In the genomic region with DNA sequence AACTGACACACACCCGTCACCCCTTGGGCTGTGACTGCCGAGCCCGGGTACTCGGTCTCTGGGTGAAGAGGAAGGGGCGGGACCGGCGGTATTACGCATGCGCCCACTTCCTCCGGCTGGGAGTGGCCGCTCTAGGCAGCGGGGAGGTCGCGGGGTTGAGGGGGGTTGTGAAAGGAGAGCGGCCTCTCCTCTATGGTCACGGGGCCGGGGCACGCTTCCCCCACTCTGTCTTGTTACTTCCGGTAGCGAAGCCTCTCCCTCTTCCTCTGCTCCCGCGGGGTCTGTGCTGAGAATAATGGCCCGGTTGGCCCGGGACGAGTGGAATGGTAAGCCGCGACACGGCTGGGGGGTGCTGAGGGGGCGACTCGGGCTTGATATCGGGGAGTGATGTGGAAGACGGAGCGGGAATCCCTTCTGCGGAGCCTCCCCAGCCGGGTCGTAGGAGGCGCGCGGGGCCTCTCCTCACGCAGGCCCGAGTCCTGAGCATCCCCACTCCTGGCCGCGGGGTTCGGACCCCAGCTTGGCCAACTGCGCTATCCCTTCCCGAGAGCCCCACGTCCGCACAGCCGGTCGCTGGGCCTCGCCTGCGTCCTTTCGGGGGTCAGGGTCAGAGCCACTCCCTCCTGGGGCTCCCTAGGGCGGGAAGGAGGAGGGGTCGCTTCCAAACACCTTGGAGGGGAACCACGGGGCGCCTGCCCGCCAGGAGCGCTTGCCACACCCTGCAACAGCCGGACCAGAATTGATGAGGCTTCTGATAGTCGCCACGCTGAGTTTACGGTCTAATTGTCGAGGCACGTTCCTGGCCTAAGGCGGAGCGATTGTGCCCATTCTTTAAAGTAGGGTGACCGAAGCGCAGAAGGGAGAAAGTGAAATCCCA, we compare ENCODE assay signal across 8 cellular contexts. TPM values are rescaled to one million over a fixed set of nuclear protein-coding genes. Genes with fewer than 3 reads are reported as not detected.
DNase-seq lines count a peak whose midpoint lies in the region; ATAC-seq and TF ChIP-seq lines count a peak whose summit lies in the region.

A gene with protein sequence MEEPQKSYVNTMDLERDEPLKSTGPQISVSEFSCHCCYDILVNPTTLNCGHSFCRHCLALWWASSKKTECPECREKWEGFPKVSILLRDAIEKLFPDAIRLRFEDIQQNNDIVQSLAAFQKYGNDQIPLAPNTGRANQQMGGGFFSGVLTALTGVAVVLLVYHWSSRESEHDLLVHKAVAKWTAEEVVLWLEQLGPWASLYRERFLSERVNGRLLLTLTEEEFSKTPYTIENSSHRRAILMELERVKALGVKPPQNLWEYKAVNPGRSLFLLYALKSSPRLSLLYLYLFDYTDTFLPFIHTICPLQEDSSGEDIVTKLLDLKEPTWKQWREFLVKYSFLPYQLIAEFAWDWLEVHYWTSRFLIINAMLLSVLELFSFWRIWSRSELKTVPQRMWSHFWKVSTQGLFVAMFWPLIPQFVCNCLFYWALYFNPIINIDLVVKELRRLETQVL (plus strand): TSS at position 259 of the 877 bp plus-strand sequence. CDS start 11,396 bp downstream, outside the sequence.

- TF ChIP-seq POLR2A in breast epithelium (IDR thresholded peaks at IDR 0.05): peak; percentile 93

- H3K27me3 ChIP-seq in ACC112 (ENCODE audit: insufficient read depth, low read length) (no peaks in the 10 kb centered on the region), breast epithelium (no peaks in the 10 kb centered on the region)

- H3K4me3 ChIP-seq in ACC112 (ENCODE audit: low read depth, low read length) (peak within 1 kb of the TSS; percentile 87), breast epithelium (peak within 1 kb of the TSS; percentile 79 to 99 (median 79)), iPS-18c (ENCODE audit: insufficient read depth, low read depth, low read length) (peak within 1 kb of the TSS; percentile 89), skin epidermis (peak within 1 kb of the TSS; percentile 88 to 99 (median 94))

- H3K4me1 ChIP-seq in ACC112 (ENCODE audit: control insufficient read depth, insufficient read depth, low read length, unreplicated experiment): peaks cover 32% of the 10 kb centered on the region
- H3K4me1 ChIP-seq in breast epithelium: peaks cover 0 to 19% of the 10 kb centered on the region in 2 donors

- H3K79me2 ChIP-seq in ACC112 (ENCODE audit: control insufficient read depth, insufficient read depth, low read length, unreplicated experiment): peaks cover 70% of the 10 kb centered on the region

- H3K27ac ChIP-seq in ACC112 (ENCODE audit: low read depth, low read length) (peak within 1 kb of the TSS; percentile 89), VCaP (peak within 1 kb of the TSS; percentile 75), breast epithelium (peak within 1 kb of the TSS; percentile 92 to 95), skin epidermis (peak within 1 kb of the TSS; percentile 79 to 99 (median 91))

- peak within 1 kb of the TSS; percentile 87 for H2AFZ ChIP-seq in ACC112 (ENCODE audit: low read length, unreplicated experiment)

- H3K9me3 ChIP-seq in breast epithelium: no peaks in the 10 kb centered on the region
- H3K9me3 ChIP-seq in iPS-18c (ENCODE audit: control insufficient read depth, insufficient read depth, low read length): no peaks in the 10 kb centered on the region

- DNase-seq in NCI-H2196 treated with DMSO at 0.1 percent for 48 hours (lab: John Stamatoyannopoulos, UW; ENCODE audit: unreplicated experiment): peak; percentile 95
- peak; percentile 98 to 99 for DNase-seq in breast epithelium (ENCODE audit: low spot score in 2 of 2)

- TF ChIP-seq CTCF in VCaP (conservative IDR thresholded peaks at IDR 0.05) (no peak), breast epithelium (IDR thresholded peaks at IDR 0.05) (peak in 1 of 3 donors; percentile 6)

- intact Hi-C loops in breast epithelium (cut with DNase I; ENCODE audit: low total_unique reads): no loop called here

- ATAC-seq in GM18870 (IDR thresholded peaks at IDR 0.05; ENCODE audit: unreplicated experiment) (peak; percentile 58), HG03135 (IDR thresholded peaks at IDR 0.05; ENCODE audit: unreplicated experiment) (peak; percentile 71)

- H3K36me3 ChIP-seq in ACC112 (ENCODE audit: insufficient read depth, low read length) (peaks cover 14% of the 10 kb centered on the region), breast epithelium (no peaks in the 10 kb centered on the region)

RNA-seq across cellular contexts. Expression of the gene that starts here (rescaled TPM):
- 10 to 100 TPM; 53.1 to 69.9 (median 68.5) TPM for total RNA-seq in breast epithelium

Comparison
In these comparisons a context has a peak if more than half of its experiments do, and no peak if none do; other contexts are left out.
1. Peak in every context shown above with its lines: DNase-seq, ATAC-seq, H3K4me3 ChIP-seq and H3K27ac ChIP-seq.